Comparison of ENCODE assay signal across 31 cellular contexts in genomic region chr4:105483840-105484239, GRCh38.
"Had no signal": no experiment of that assay in that cellular context is flagged by ENCODE, and none has a peak within 500 bp of the region (broad histone marks: within the 10 kb centered on the region; RNA-seq: fewer than 3 reads in every experiment).

No MANE protein-coding gene starts in this region.

- ATAC-seq: gastrocnemius medialis; left lung; lower lobe of right lung; naive thymus-derived CD8-positive, alpha-beta T cell; stimulated activated naive B cell treated with anti-CD40 and anti-IgM and Interleukin-4, amounts not matched to agents 10 μg/mL and 1 μg/mL and 100 μg/mL, for 72 hours had no signal

- DNase-seq: activated CD4-positive, alpha-beta T cell treated with anti-CD3 and anti-CD28 coated beads for 4 hours; activated CD4-positive, alpha-beta T cell treated with anti-CD3 and anti-CD28 coated beads, Interleukin-2, amount 50 U/mL, for 4 hours; activated effector memory CD4-positive, alpha-beta T cell treated with Interleukin-2 at 50 U/mL for 16 hours; activated naive CD4-positive, alpha-beta T cell treated with anti-CD3 and anti-CD28 coated beads for 36 hours; activated naive CD8-positive, alpha-beta T cell treated with anti-CD3 and anti-CD28 coated beads, Interleukin-2, amount 10 ng/mL, durations not matched to agents 7 days and 5 days; activated T-cell treated with anti-CD3 and anti-CD28 coated beads for 4 hours; dorsolateral prefrontal cortex; effector memory CD4-positive, alpha-beta T cell; gastrocnemius medialis; glutamatergic neuron; left lung; lower lobe of right lung; mesenchymal stem cell; naive thymus-derived CD8-positive, alpha-beta T cell; occipital lobe; stimulated activated CD4-positive, alpha-beta T cell treated with anti-CD3 and anti-CD28 coated beads, Interleukin-1b, Interleukin-23, amount 100 ng/mL, for 48 hours; stimulated activated naive B cell treated with anti-CD40 and anti-IgM and Interleukin-4, amounts not matched to agents 10 μg/mL and 1 μg/mL and 100 μg/mL, for 72 hours; stomach; thyroid gland; upper lobe of left lung had no signal

- H3K4me3 Mint-ChIP-seq: activated naive CD4-positive, alpha-beta T cell treated with anti-CD3 and anti-CD28 coated beads for 36 hours; activated naive CD8-positive, alpha-beta T cell treated with anti-CD3 and anti-CD28 coated beads, Interleukin-2, amount 10 ng/mL, durations not matched to agents 7 days and 5 days; brain; naive thymus-derived CD8-positive, alpha-beta T cell; neural crest cell; stimulated activated naive B cell treated with anti-CD40 and anti-IgM and Interleukin-4, amounts not matched to agents 10 μg/mL and 1 μg/mL and 100 μg/mL, for 72 hours had no signal

- H3K4me3 ChIP-seq: ascending aorta, cardiac muscle cell, coronary artery, dorsolateral prefrontal cortex, gastrocnemius medialis, left lung, lower lobe of right lung, right atrium auricular region, smooth muscle cell, stomach, thyroid gland, upper lobe of left lung, vagina had no signal

- H3K27ac Mint-ChIP-seq: activated naive CD4-positive, alpha-beta T cell treated with anti-CD3 and anti-CD28 coated beads for 36 hours; activated naive CD8-positive, alpha-beta T cell treated with anti-CD3 and anti-CD28 coated beads, Interleukin-2, amount 10 ng/mL, durations not matched to agents 7 days and 5 days; brain; naive thymus-derived CD8-positive, alpha-beta T cell; stimulated activated naive B cell treated with anti-CD40 and anti-IgM and Interleukin-4, amounts not matched to agents 10 μg/mL and 1 μg/mL and 100 μg/mL, for 72 hours had no signal

- H3K27me3 ChIP-seq: ascending aorta, dorsolateral prefrontal cortex, gastrocnemius medialis, left lung, right atrium auricular region, stomach, thyroid gland, upper lobe of left lung, vagina had no signal

- H3K4me1 Mint-ChIP-seq: activated naive CD8-positive, alpha-beta T cell treated with anti-CD3 and anti-CD28 coated beads, Interleukin-2, amount 10 ng/mL, durations not matched to agents 7 days and 5 days; brain; naive thymus-derived CD8-positive, alpha-beta T cell; neural crest cell; stimulated activated naive B cell treated with anti-CD40 and anti-IgM and Interleukin-4, amounts not matched to agents 10 μg/mL and 1 μg/mL and 100 μg/mL, for 72 hours had no signal

- FAIRE-seq: islet of Langerhans had no signal

- H3K36me3 ChIP-seq: ascending aorta, cardiac muscle cell, gastrocnemius medialis, left lung, lower lobe of right lung, right atrium auricular region, stomach, thyroid gland, upper lobe of left lung, vagina had no signal

- H3K4me1 ChIP-seq: ascending aorta, gastrocnemius medialis, left lung, lower lobe of right lung, parathyroid adenoma, right atrium auricular region, stomach, thyroid gland, upper lobe of left lung, vagina had no signal

- H2AFZ ChIP-seq: parathyroid adenoma had no signal

- H3K4me2 ChIP-seq: smooth muscle cell had no signal

- H3K36me3 Mint-ChIP-seq: activated naive CD8-positive, alpha-beta T cell treated with anti-CD3 and anti-CD28 coated beads, Interleukin-2, amount 10 ng/mL, durations not matched to agents 7 days and 5 days; brain had no signal

- H3K79me2 ChIP-seq: parathyroid adenoma had no signal

- H3K9ac ChIP-seq: parathyroid adenoma had no signal

- H3K27ac ChIP-seq: ascending aorta, cardiac muscle cell, coronary artery, dorsolateral prefrontal cortex, gastrocnemius medialis, left lung, lower lobe of right lung, parathyroid adenoma, right atrium auricular region, stomach, thyroid gland, upper lobe of left lung, vagina, VCaP had no signal

- H3K9me3 ChIP-seq: ascending aorta, gastrocnemius medialis, lower lobe of right lung, right atrium auricular region, stomach, thyroid gland, upper lobe of left lung, vagina had no signal
